ENCODE assay signal across 21 cellular contexts in the genomic region with DNA sequence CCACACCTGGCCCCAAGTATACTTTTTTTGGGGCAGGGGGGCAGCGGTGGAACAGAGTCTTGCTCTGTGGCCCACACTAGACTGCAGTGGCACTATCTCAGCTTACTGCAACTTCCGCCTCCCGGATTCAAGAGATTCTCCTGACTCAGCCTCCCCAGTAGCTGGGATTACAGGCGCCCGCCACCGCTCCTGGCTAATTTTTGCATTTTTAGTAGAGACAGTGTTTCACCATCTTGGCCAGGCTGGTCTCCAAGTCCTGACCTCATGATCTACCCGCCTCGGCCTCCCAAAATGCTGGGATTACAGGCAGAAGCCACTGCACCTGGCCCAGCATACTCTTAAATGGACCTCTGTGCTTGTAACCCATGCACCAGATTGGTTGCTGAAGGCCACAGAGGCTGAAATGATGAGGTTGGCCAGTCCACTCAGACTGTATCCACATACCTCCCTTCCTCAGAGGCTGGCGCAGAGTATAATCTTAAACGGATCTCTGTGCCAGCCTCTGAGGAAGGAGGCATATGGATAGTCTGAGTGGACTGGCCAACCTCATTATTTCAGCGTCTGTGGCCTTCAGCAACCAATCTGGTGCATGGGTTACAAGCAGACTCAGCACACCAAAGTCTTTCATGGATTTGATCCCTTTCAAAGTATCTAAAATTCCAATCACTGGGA. TPM values are rescaled to one million over a fixed set of nuclear protein-coding genes. Genes with fewer than 3 reads are reported as not detected.
DNase-seq lines count a peak whose midpoint lies in the region; ATAC-seq and TF ChIP-seq lines count a peak whose summit lies in the region.
"Had no signal": no experiment of that assay in that cellular context is flagged by ENCODE, and none has a peak within 500 bp of the region (broad histone marks: within the 10 kb centered on the region; RNA-seq: fewer than 3 reads in every experiment).

No MANE protein-coding gene starts in this region.

- peak; percentile 58 for DNase-seq in cardiac septum (ENCODE audit: low spot score)
- DNase-seq in left ventricle myocardium superior = no peak
- peak; percentile 87 for DNase-seq in cerebellum (ENCODE audit: low spot score)
- DNase-seq in neural progenitor cell (ENCODE audit: low spot score) = no peak
- DNase-seq in NOMO-1 treated with dmso at 0.1 percent for 144 hours (lab: John Stamatoyannopoulos, UW; ENCODE audit: unreplicated experiment) = no peak
- DNase-seq in lower leg skin (ENCODE audit: low spot score in 2 of 2) = no peak
- DNase-seq in NCI-H226 = no peak
- DNase-seq: Caco-2; CD4-positive, CD25-positive, alpha-beta regulatory T cell; CD8-positive, alpha-beta T cell; DMS153; DND-41; GDM1; GOT3; HFFc6 had no signal

- no peak for TF ChIP-seq POLR2A in lower leg skin (IDR thresholded peaks at IDR 0.05)

- TF ChIP-seq CTCF in neural progenitor cell (IDR thresholded peaks at IDR 0.05) (no peak), lower leg skin (IDR thresholded peaks at IDR 0.05) (no peak)

- H3K27ac Mint-ChIP-seq in neural progenitor cell = no peak overlapping the region
- H3K27ac Mint-ChIP-seq: B cell; CD4-positive, CD25-positive, alpha-beta regulatory T cell; CD8-positive, alpha-beta T cell; HFFc6 had no signal

- no peak overlapping the region for H2AFZ ChIP-seq in neural progenitor cell (replicated peaks)

- H3K4me3 ChIP-seq in neural progenitor cell (no peak overlapping the region), lower leg skin (ENCODE audit: low read depth, poor library complexity, severe bottlenecking) (no peak overlapping the region)
- H3K4me3 ChIP-seq: BLaER1, GM12878, HAP-1 had no signal

- no peaks in the 10 kb centered on the region for H3K27me3 Mint-ChIP-seq in neural progenitor cell (ENCODE audit: insufficient read depth, low read depth)
- H3K27me3 Mint-ChIP-seq: CD4-positive, CD25-positive, alpha-beta regulatory T cell had no signal

- no peaks in the 10 kb centered on the region for H4K20me1 ChIP-seq in neural progenitor cell (ENCODE audit: low read depth)
- H4K20me1 ChIP-seq: BLaER1 had no signal

- no peak for ATAC-seq in left ventricle myocardium superior
- ATAC-seq: CD8-positive, alpha-beta T cell; GM12878 had no signal

- no peaks in the 10 kb centered on the region for H3K36me3 Mint-ChIP-seq in neural progenitor cell
- H3K36me3 Mint-ChIP-seq: CD4-positive, CD25-positive, alpha-beta regulatory T cell; CD8-positive, alpha-beta T cell had no signal

- H3K36me3 ChIP-seq in neural progenitor cell = no peaks in the 10 kb centered on the region
- H3K36me3 ChIP-seq: BLaER1, HAP-1 had no signal

- H3K4me3 Mint-ChIP-seq in neural progenitor cell = no peak overlapping the region
- H3K4me3 Mint-ChIP-seq: B cell; CD4-positive, CD25-positive, alpha-beta regulatory T cell; CD8-positive, alpha-beta T cell; HFFc6 had no signal

- no peaks in the 10 kb centered on the region for H3K9me3 ChIP-seq in neural progenitor cell (ENCODE audit: low read depth)
- H3K9me3 ChIP-seq: Caco-2, HAP-1 had no signal

- no peak overlapping the region for H3K9ac ChIP-seq in neural progenitor cell
- H3K9ac ChIP-seq: BLaER1 had no signal

- H3F3A ChIP-seq in neural progenitor cell (ENCODE audit: low read depth) = no peaks in the 10 kb centered on the region

- intact Hi-C loops in cardiac septum (cut with DNase I) = no loop called here
- intact Hi-C loops in left ventricle myocardium superior (cut with micrococcal nuclease) = no loop called here
- intact Hi-C loops in lower leg skin (cut with DNase I; ENCODE audit: low total_unique reads) = no loop called here

- no peaks in the 10 kb centered on the region for H3K79me2 ChIP-seq in neural progenitor cell (ENCODE audit: low read depth)

- H3K4me1 Mint-ChIP-seq in neural progenitor cell = peaks cover 3% of the 10 kb centered on the region
- H3K4me1 Mint-ChIP-seq: B cell; CD4-positive, CD25-positive, alpha-beta regulatory T cell had no signal

- 94 to 97% methylated on average over 11 of the region's 11 CpGs for WGBS in lower leg skin, 2 donors

- H3K27me3 ChIP-seq in neural progenitor cell = no peaks in the 10 kb centered on the region
- H3K27me3 ChIP-seq: BLaER1 had no signal

- H3K4me2 ChIP-seq in neural progenitor cell = peak overlapping the region; percentile 18
- H3K4me2 ChIP-seq: BLaER1 had no signal

- no peaks in the 10 kb centered on the region for H3K9me3 Mint-ChIP-seq in neural progenitor cell
- H3K9me3 Mint-ChIP-seq: CD8-positive, alpha-beta T cell had no signal

- no peak overlapping the region for H3K27ac ChIP-seq in neural progenitor cell
- H3K27ac ChIP-seq: 22Rv1, BLaER1, C4-2B had no signal

- H3K4me1 ChIP-seq in neural progenitor cell = peaks cover 5% of the 10 kb centered on the region
- H3K4me1 ChIP-seq: BLaER1, Caco-2, HAP-1 had no signal

RNA-seq across cellular contexts. Expression of gene CALN1, which starts 3.0 kb away (rescaled TPM):
- total RNA-seq in cardiac septum (not detected), left ventricle myocardium superior (not detected), cerebellum (14.9 TPM), neural progenitor cell (ENCODE audit: low replicate concordance) (1.9 and 3.1 TPM in 2 replicates), lower leg skin (10 to 100 TPM in 1 of 4 donors, 1 to 10 TPM in 3; 2.3 to 11.2 (median 7.3) TPM)
- total RNA-seq: B cell; Caco-2; CD8-positive, alpha-beta T cell; HFFc6 had no signal

Comparison
In these comparisons a context has a peak if more than half of its experiments do, and no peak if none do; other contexts are left out.
1. DNase-seq: peak in cardiac septum (single experiment) and cerebellum (single experiment); none in left ventricle myocardium superior (single experiment), neural progenitor cell (single experiment), NOMO-1 treated with dmso at 0.1 percent for 144 hours (single experiment), lower leg skin (0 of 2) and NCI-H226 (single experiment).